In genomic region chr17:38746893-38747384, GRCh38 we compare ENCODE assay signal across 8 cellular contexts. TPM values are rescaled to one million over a fixed set of nuclear protein-coding genes. Genes with fewer than 3 reads are reported as not detected.
A peak's percentile ranks its signal among the peaks of the same experiment; 100 is the strongest.
DNase-seq lines count a peak whose midpoint lies in the region; ATAC-seq and TF ChIP-seq lines count a peak whose summit lies in the region.

No MANE protein-coding gene starts in this region.

- H3K27me3 ChIP-seq in MG63 (no peaks in the 10 kb centered on the region), colonic mucosa (no peaks in the 10 kb centered on the region)

- TF ChIP-seq CTCF in C4-2B (conservative IDR thresholded peaks at IDR 0.05) (no peak), colonic mucosa (IDR thresholded peaks at IDR 0.05) (no peak)

- no peaks in the 10 kb centered on the region for H3K9me3 Mint-ChIP-seq in natural killer cell treated with Interleukin-12 subunit alpha and Interleukin-12 subunit beta and Interleukin-15 and Interleukin-18, amount 100 ng/mL, for 72 hours

- H3K36me3 ChIP-seq in MG63 (peaks cover 21% of the 10 kb centered on the region), colonic mucosa (no peaks in the 10 kb centered on the region)

- intact Hi-C loops in colonic mucosa (cut with DNase I) = no loop called here

- H3K9me3 ChIP-seq in MG63 = no peaks in the 10 kb centered on the region
- H3K9me3 ChIP-seq in colonic mucosa = no peaks in the 10 kb centered on the region

- peak overlapping the region; percentile 87 to 89 for H3K9ac ChIP-seq in colonic mucosa (ENCODE audit: low read depth in 2 of 2, low read length in 2 of 2)

- H3K4me1 Mint-ChIP-seq in natural killer cell treated with Interleukin-12 subunit alpha and Interleukin-12 subunit beta and Interleukin-15 and Interleukin-18, amount 100 ng/mL, for 72 hours (ENCODE audit: low read depth in 2 of 2) = peaks cover 15 to 31% of the 10 kb centered on the region in 2 donors

- peaks cover 36 to 37% of the 10 kb centered on the region in 2 donors for H3K27me3 Mint-ChIP-seq in natural killer cell treated with Interleukin-12 subunit alpha and Interleukin-12 subunit beta and Interleukin-15 and Interleukin-18, amount 100 ng/mL, for 72 hours

- peaks cover 21% of the 10 kb centered on the region for H3K4me1 ChIP-seq in colonic mucosa

- DNase-seq in MG63 = no peak
- peak; percentile 40 for DNase-seq in colonic mucosa
- DNase-seq in natural killer cell treated with Interleukin-12 subunit alpha and Interleukin-12 subunit beta and Interleukin-15 and Interleukin-18, amount 100 ng/mL, for 72 hours (ENCODE audit: low spot score) = no peak
- no peak for DNase-seq in stimulated activated CD4-positive, alpha-beta T cell treated with anti-CD3 and anti-CD28 coated beads, Interleukin-4, amount 100 ng/mL, for 4 hours

- H3K4me3 ChIP-seq in MG63 = peak overlapping the region; percentile 91
- H3K4me3 ChIP-seq in colonic mucosa = peak overlapping the region; percentile 80

- H3K36me3 Mint-ChIP-seq in natural killer cell treated with Interleukin-12 subunit alpha and Interleukin-12 subunit beta and Interleukin-15 and Interleukin-18, amount 100 ng/mL, for 72 hours = no peaks in the 10 kb centered on the region

- ATAC-seq in natural killer cell treated with Interleukin-12 subunit alpha and Interleukin-12 subunit beta and Interleukin-15 and Interleukin-18, amount 100 ng/mL, for 72 hours = no peak
- ATAC-seq in HG03460 (IDR thresholded peaks at IDR 0.05; ENCODE audit: unreplicated experiment) (no peak), GM21390 (IDR thresholded peaks at IDR 0.05; ENCODE audit: unreplicated experiment) (no peak), GM21717 (IDR thresholded peaks at IDR 0.05; ENCODE audit: unreplicated experiment) (no peak)

- peak overlapping the region; percentile 97 for H3K27ac ChIP-seq in C4-2B
- H3K27ac ChIP-seq in colonic mucosa = peak overlapping the region; percentile 86

- peak overlapping the region; percentile 55 for H3K4me3 Mint-ChIP-seq in natural killer cell treated with Interleukin-12 subunit alpha and Interleukin-12 subunit beta and Interleukin-15 and Interleukin-18, amount 100 ng/mL, for 72 hours

- H3K27ac Mint-ChIP-seq in natural killer cell treated with Interleukin-12 subunit alpha and Interleukin-12 subunit beta and Interleukin-15 and Interleukin-18, amount 100 ng/mL, for 72 hours = no peak overlapping the region

RNA-seq across cellular contexts. Expression of gene PCGF2, which starts 1.2 kb away (rescaled TPM):
- total RNA-seq in MG63 (2014; rRNA removed; shearing (Covaris generic); ENCODE audit: low replicate concordance) = 3.3 and 3.4 TPM in 2 replicates
- total RNA-seq in colonic mucosa = 10 to 100 TPM; 27.2 to 45.5 TPM
- not detected for total RNA-seq in natural killer cell treated with Interleukin-12 subunit alpha and Interleukin-12 subunit beta and Interleukin-15 and Interleukin-18, amount 100 ng/mL, for 72 hours

RNA-seq across cellular contexts. Expression of gene PSMB3, which starts 5.6 kb away (rescaled TPM):
- total RNA-seq in MG63 (2014; rRNA removed; shearing (Covaris generic); ENCODE audit: low replicate concordance) = 494 and 524 TPM in 2 replicates
- total RNA-seq in colonic mucosa = 100 to 1,000 TPM; 160 to 253 TPM
- total RNA-seq in natural killer cell treated with Interleukin-12 subunit alpha and Interleukin-12 subunit beta and Interleukin-15 and Interleukin-18, amount 100 ng/mL, for 72 hours = 100 to 1,000 TPM; 288 to 306 TPM

RNA-seq across cellular contexts. Expression of gene CISD3, which starts 16.8 kb away (rescaled TPM):
- 7.7 and 29.1 TPM in 2 replicates for total RNA-seq in MG63 (2014; rRNA removed; shearing (Covaris generic); ENCODE audit: low replicate concordance)
- total RNA-seq in colonic mucosa = 100 to 1,000 TPM in 1 of 2 donors, 10 to 100 TPM in 1; 82.2 to 152 TPM
- total RNA-seq in natural killer cell treated with Interleukin-12 subunit alpha and Interleukin-12 subunit beta and Interleukin-15 and Interleukin-18, amount 100 ng/mL, for 72 hours = 10 to 100 TPM; 48.3 to 58.7 TPM

RNA-seq across cellular contexts. Expression of gene MLLT6, which starts 41.9 kb away (rescaled TPM):
- total RNA-seq in MG63 (2014; rRNA removed; shearing (Covaris generic); ENCODE audit: low replicate concordance) = 11.7 and 17.5 TPM in 2 replicates
- 100 to 1,000 TPM in 1 of 2 donors, 10 to 100 TPM in 1; 74.1 to 109 TPM for total RNA-seq in colonic mucosa
- total RNA-seq in natural killer cell treated with Interleukin-12 subunit alpha and Interleukin-12 subunit beta and Interleukin-15 and Interleukin-18, amount 100 ng/mL, for 72 hours = 100 to 1,000 TPM; 319 to 324 TPM

RNA-seq across cellular contexts. Expression of gene PIP4K2B, which starts 52.4 kb away (rescaled TPM):
- total RNA-seq in MG63 (2014; rRNA removed; shearing (Covaris generic); ENCODE audit: low replicate concordance) = 49.1 and 73.8 TPM in 2 replicates
- 10 to 100 TPM; 16.8 to 19.6 TPM for total RNA-seq in colonic mucosa
- total RNA-seq in natural killer cell treated with Interleukin-12 subunit alpha and Interleukin-12 subunit beta and Interleukin-15 and Interleukin-18, amount 100 ng/mL, for 72 hours = 10 to 100 TPM; 25.4 to 33.2 TPM
